14 cellular contexts compared by ENCODE assay signal in the genomic region with DNA sequence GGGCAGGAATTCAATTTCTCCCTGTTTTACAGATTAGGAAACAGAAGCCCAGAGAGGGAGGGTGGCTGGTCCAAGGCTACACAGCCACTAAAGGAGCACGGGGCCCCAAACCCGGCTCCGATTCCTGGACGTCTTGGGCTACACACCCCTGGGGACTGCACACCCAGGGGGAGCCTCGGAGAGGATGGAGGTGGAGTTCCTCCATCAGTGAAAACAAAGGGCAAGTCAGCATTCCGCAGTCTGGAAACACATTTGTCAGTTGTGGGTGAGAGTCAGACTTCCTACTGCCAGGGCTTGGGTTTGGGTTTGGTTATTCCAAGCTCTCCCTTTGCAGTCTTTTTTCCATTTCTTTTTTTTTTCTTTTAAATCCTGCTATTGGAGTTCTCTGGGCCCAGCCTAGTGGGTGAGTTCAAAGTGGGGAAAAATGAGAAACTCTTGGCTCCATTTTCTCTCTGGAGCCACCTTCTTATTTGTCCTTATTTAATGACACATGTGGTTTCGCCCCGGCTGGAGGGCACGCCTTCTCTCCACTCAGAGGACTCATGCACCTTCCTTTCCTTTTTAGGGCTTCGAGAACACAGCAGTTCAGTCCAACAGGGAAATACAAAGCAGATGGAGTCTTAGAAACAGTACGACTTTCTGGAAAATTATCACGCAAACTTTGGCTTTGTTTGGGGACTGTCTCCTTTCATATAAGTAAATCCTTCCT. TPM values are rescaled to one million over a fixed set of nuclear protein-coding genes. Genes with fewer than 3 reads are reported as not detected.
DNase-seq lines count a peak whose midpoint lies in the region; ATAC-seq and TF ChIP-seq lines count a peak whose summit lies in the region.
"Had no signal": no experiment of that assay in that cellular context is flagged by ENCODE, and none has a peak within 500 bp of the region (broad histone marks: within the 10 kb centered on the region; RNA-seq: fewer than 3 reads in every experiment).

No MANE protein-coding gene starts in this region.

- peak; percentile 26 for ATAC-seq in left lung
- peak; percentile 77 for ATAC-seq in sciatic nerve
- ATAC-seq: naive thymus-derived CD8-positive, alpha-beta T cell had no signal

- H3K27ac ChIP-seq in coronary artery: peak overlapping the region; percentile 61 to 90
- H3K27ac ChIP-seq in left lung: no peak overlapping the region

- no peak overlapping the region for H3K27ac Mint-ChIP-seq in progenitor cell of endocrine pancreas
- H3K27ac Mint-ChIP-seq: activated T-helper 1 cell treated with anti-CD3 and anti-CD28 coated beads, Interleukin-12 subunit alpha, Interleukin-12 subunit beta, Interleukin-2, Interleukin-4 antibody, amounts not matched to agents 30 ng/mL and 10 ng/mL and 1 ng/mL, durations not matched to agents 14 hours and 24 hours and 36 hours; dendritic cell treated with granulocyte-macrophage colony-stimulating factor and Interleukin-4, amounts not matched to agents 40 ng/mL and 50 ng/mL, for 4 days had no signal

- DNase-seq in AG20443 (ENCODE audit: low spot score): peak; percentile 87
- DNase-seq in coronary artery (ENCODE audit: low spot score): no peak
- DNase-seq in left lung: no peak
- no peak for DNase-seq in sciatic nerve (ENCODE audit: low spot score)
- no peak for DNase-seq in LoVo (ENCODE audit: low spot score)
- no peak for DNase-seq in amniotic stem cell (lab: John Stamatoyannopoulos, UW)
- no peak for DNase-seq in DMS53 (lab: John Stamatoyannopoulos, UW)
- no peak for DNase-seq in progenitor cell of endocrine pancreas (ENCODE audit: low spot score, unreplicated experiment)
- DNase-seq: activated CD4-positive, alpha-beta T cell treated with anti-CD3 and anti-CD28 coated beads, Interleukin-2, amount 50 U/mL, for 48 hours; DMS 273 treated with DMSO at 0.1 percent for 48 hours; naive thymus-derived CD8-positive, alpha-beta T cell; SHP77 had no signal

- no peaks in the 10 kb centered on the region for H3K36me3 Mint-ChIP-seq in progenitor cell of endocrine pancreas (ENCODE audit: insufficient read depth)
- H3K36me3 Mint-ChIP-seq: naive thymus-derived CD8-positive, alpha-beta T cell had no signal

- TF ChIP-seq CTCF in coronary artery (IDR thresholded peaks at IDR 0.05) (no peak), left lung (IDR thresholded peaks at IDR 0.05) (no peak), progenitor cell of endocrine pancreas (IDR thresholded peaks at IDR 0.05; ENCODE audit: unreplicated experiment) (no peak)

- H3K9me3 Mint-ChIP-seq in progenitor cell of endocrine pancreas (ENCODE audit: low read depth): no peaks in the 10 kb centered on the region
- H3K9me3 Mint-ChIP-seq: activated T-helper 1 cell treated with anti-CD3 and anti-CD28 coated beads, Interleukin-12 subunit alpha, Interleukin-12 subunit beta, Interleukin-2, Interleukin-4 antibody, amounts not matched to agents 30 ng/mL and 10 ng/mL and 1 ng/mL, durations not matched to agents 14 hours and 24 hours and 36 hours; dendritic cell treated with granulocyte-macrophage colony-stimulating factor and Interleukin-4, amounts not matched to agents 40 ng/mL and 50 ng/mL, for 4 days; naive thymus-derived CD8-positive, alpha-beta T cell had no signal

- no peaks in the 10 kb centered on the region for H3K27me3 Mint-ChIP-seq in progenitor cell of endocrine pancreas
- H3K27me3 Mint-ChIP-seq: dendritic cell treated with granulocyte-macrophage colony-stimulating factor and Interleukin-4, amounts not matched to agents 40 ng/mL and 50 ng/mL, for 4 days; naive thymus-derived CD8-positive, alpha-beta T cell had no signal

- H3K4me3 ChIP-seq in coronary artery (peak overlapping the region; percentile 30), left lung (no peak overlapping the region)

- H3K9me3 ChIP-seq in left lung: no peaks in the 10 kb centered on the region

- H3K4me3 Mint-ChIP-seq in progenitor cell of endocrine pancreas (ENCODE audit: low read depth): no peak overlapping the region
- H3K4me3 Mint-ChIP-seq: activated T-helper 1 cell treated with anti-CD3 and anti-CD28 coated beads, Interleukin-12 subunit alpha, Interleukin-12 subunit beta, Interleukin-2, Interleukin-4 antibody, amounts not matched to agents 30 ng/mL and 10 ng/mL and 1 ng/mL, durations not matched to agents 14 hours and 24 hours and 36 hours; dendritic cell treated with granulocyte-macrophage colony-stimulating factor and Interleukin-4, amounts not matched to agents 40 ng/mL and 50 ng/mL, for 4 days; naive thymus-derived CD8-positive, alpha-beta T cell had no signal

- H3K4me1 Mint-ChIP-seq in progenitor cell of endocrine pancreas (ENCODE audit: low read depth): no peaks in the 10 kb centered on the region
- H3K4me1 Mint-ChIP-seq: naive thymus-derived CD8-positive, alpha-beta T cell had no signal

- no peaks in the 10 kb centered on the region for H3K27me3 ChIP-seq in left lung

- intact Hi-C loops in left lung (cut with DNase I) (no loop called here), sciatic nerve (cut with DNase I) (no loop called here)

- H3K4me1 ChIP-seq in left lung: no peaks in the 10 kb centered on the region

- no peaks in the 10 kb centered on the region for H3K36me3 ChIP-seq in left lung

RNA-seq across cellular contexts. Expression of a gene that starts 59.8 kb away (rescaled TPM):
- total RNA-seq in left lung (1,000 to 10,000 TPM in 1 of 2 donors, 100 to 1,000 TPM in 1; 567 to 1,008 TPM), sciatic nerve (864 TPM), progenitor cell of endocrine pancreas (1.3 and 1.4 TPM in 2 replicates)

Comparison
In these comparisons a context has a peak if more than half of its experiments do, and no peak if none do; other contexts are left out.
1. H3K27ac ChIP-seq: peak in coronary artery (2 of 2); none in left lung (0 of 2).
2. RNA of a gene that starts 59.8 kb away (total RNA-seq): 567 to 1,008 TPM in left lung and 864 TPM in sciatic nerve (single experiment); 1.3 to 1.4 TPM in progenitor cell of endocrine pancreas; every median in the first group is over 100 times any median in the second.